Comparison of ENCODE assay signal across 27 cellular contexts in genomic region chr20:41560971-41561370, GRCh38. TPM values are rescaled to one million over a fixed set of nuclear protein-coding genes. Genes with fewer than 3 reads are reported as not detected.
A peak's percentile ranks its signal among the peaks of the same experiment; 100 is the strongest.
DNase-seq lines count a peak whose midpoint lies in the region; ATAC-seq and TF ChIP-seq lines count a peak whose summit lies in the region.
"Had no signal": no experiment of that assay in that cellular context is flagged by ENCODE, and none has a peak within 500 bp of the region (broad histone marks: within the 10 kb centered on the region; RNA-seq: fewer than 3 reads in every experiment).

No MANE protein-coding gene starts in this region.

- peaks cover 5% of the 10 kb centered on the region for H3K4me1 ChIP-seq in upper lobe of right lung

- POLR2A ChIA-PET in naive thymus-derived CD8-positive, alpha-beta T cell (lab: Charles Lee), result interaction anchor here (0.5 to 0.8 kb wide), 2 partner anchors 132 to 207 kb away, joined by 3 read pairs; no protein-coding TSS in a partner anchor

- no peaks in the 10 kb centered on the region for H3K27me3 ChIP-seq in upper lobe of right lung
- H3K27me3 ChIP-seq: ovary, tibial nerve had no signal

- peaks cover 75% of the 10 kb centered on the region for H3K4me1 Mint-ChIP-seq in activated naive CD4-positive, alpha-beta T cell treated with anti-CD3 and anti-CD28 coated beads, Interleukin-2, amount 50 U/mL, for 24 hours
- H3K4me1 Mint-ChIP-seq in activated T-helper 17 cell treated with anti-CD3 and anti-CD28 coated beads, Interleukin-2, amount 50 U/mL, for 72 hours, result peaks cover 40% of the 10 kb centered on the region
- peaks cover 45 to 81% (median 74%) of the 10 kb centered on the region in 4 donors for H3K4me1 Mint-ChIP-seq in naive thymus-derived CD8-positive, alpha-beta T cell
- H3K4me1 Mint-ChIP-seq: nephron progenitor cell had no signal

- DNase-seq in activated naive CD4-positive, alpha-beta T cell (lab: John Stamatoyannopoulos, UW), result no peak
- DNase-seq in NCI-H2171 treated with DMSO at 0.1 percent for 48 hours (lab: John Stamatoyannopoulos, UW), result peak; percentile 80
- no peak for DNase-seq in naive thymus-derived CD8-positive, alpha-beta T cell
- DNase-seq in nucleus accumbens (lab: John Stamatoyannopoulos, UW), result no peak
- DNase-seq in upper lobe of right lung, result no peak
- DNase-seq: activated CD4-positive, alpha-beta T cell treated with anti-CD3 and anti-CD28 coated beads for 1 hour; activated CD8-positive, alpha-beta T cell treated with anti-CD3 and anti-CD28 coated beads, Interleukin-2, amount 10 ng/mL, durations not matched to agents 7 days and 5 days; activated gamma-delta T cell; DMS79; GF-D8; head of caudate nucleus; Karpas-422; kidney; midbrain; NCI-H1694; NCI-H524 treated with DMSO at 0.1 percent for 48 hours; nephron progenitor cell; ovary; retina; stimulated activated CD8-positive, alpha-beta memory T cell treated with anti-CD3 and anti-CD28 coated beads, Interleukin-4, amount 100 ng/mL, for 48 hours had no signal

- H3K36me3 Mint-ChIP-seq in activated naive CD4-positive, alpha-beta T cell treated with anti-CD3 and anti-CD28 coated beads, Interleukin-2, amount 50 U/mL, for 24 hours, result peaks cover 44% of the 10 kb centered on the region
- peaks cover 14% of the 10 kb centered on the region for H3K36me3 Mint-ChIP-seq in activated T-helper 17 cell treated with anti-CD3 and anti-CD28 coated beads, Interleukin-2, amount 50 U/mL, for 72 hours (ENCODE audit: low read depth)
- H3K36me3 Mint-ChIP-seq in naive thymus-derived CD8-positive, alpha-beta T cell, result peaks cover 27 to 52% (median 44%) of the 10 kb centered on the region in 3 donors

- TF ChIP-seq CTCF in upper lobe of right lung (IDR thresholded peaks at IDR 0.05), result no peak

- H3K4me3 Mint-ChIP-seq in activated naive CD4-positive, alpha-beta T cell treated with anti-CD3 and anti-CD28 coated beads, Interleukin-2, amount 50 U/mL, for 24 hours, result no peak overlapping the region
- H3K4me3 Mint-ChIP-seq in activated T-helper 17 cell treated with anti-CD3 and anti-CD28 coated beads, Interleukin-2, amount 50 U/mL, for 72 hours, result no peak overlapping the region
- H3K4me3 Mint-ChIP-seq in naive thymus-derived CD8-positive, alpha-beta T cell, result peak overlapping the region in 2 of 10 donors; percentile 2 to 24
- H3K4me3 Mint-ChIP-seq: activated CD8-positive, alpha-beta T cell treated with anti-CD3 and anti-CD28 coated beads, Interleukin-2, amount 10 ng/mL, durations not matched to agents 7 days and 5 days; nephron progenitor cell had no signal

- H3K4me3 ChIP-seq in upper lobe of right lung, result no peak overlapping the region
- H3K4me3 ChIP-seq: ovary, skin epidermis, tibial nerve had no signal

- peaks cover 12% of the 10 kb centered on the region for H3K9me3 Mint-ChIP-seq in activated naive CD4-positive, alpha-beta T cell treated with anti-CD3 and anti-CD28 coated beads, Interleukin-2, amount 50 U/mL, for 24 hours
- H3K9me3 Mint-ChIP-seq in activated T-helper 17 cell treated with anti-CD3 and anti-CD28 coated beads, Interleukin-2, amount 50 U/mL, for 72 hours, result no peaks in the 10 kb centered on the region
- peaks cover 0 to 36% (median 18%) of the 10 kb centered on the region in 9 donors for H3K9me3 Mint-ChIP-seq in naive thymus-derived CD8-positive, alpha-beta T cell

- no peak overlapping the region for H3K27ac ChIP-seq in upper lobe of right lung
- H3K27ac ChIP-seq: ovary, skin epidermis, tibial nerve had no signal

- no peaks in the 10 kb centered on the region for H3K9me3 ChIP-seq in upper lobe of right lung
- H3K9me3 ChIP-seq: ovary, tibial nerve had no signal

- no peak for ATAC-seq in activated T-helper 17 cell treated with anti-CD3 and anti-CD28 coated beads, Interleukin-2, amount 50 U/mL, for 72 hours (replicated peaks)
- no peak for ATAC-seq in naive thymus-derived CD8-positive, alpha-beta T cell
- no peak for ATAC-seq in upper lobe of right lung
- ATAC-seq in HG03039 (IDR thresholded peaks at IDR 0.05; ENCODE audit: unreplicated experiment), result no peak
- ATAC-seq: activated CD8-positive, alpha-beta T cell treated with anti-CD3 and anti-CD28 coated beads, Interleukin-2, amount 10 ng/mL, durations not matched to agents 7 days and 5 days; HCT116; Panc1 had no signal

- no peaks in the 10 kb centered on the region for H3K36me3 ChIP-seq in upper lobe of right lung
- H3K36me3 ChIP-seq: ovary, tibial nerve had no signal

- peak overlapping the region; percentile 39 for H3K27ac Mint-ChIP-seq in activated naive CD4-positive, alpha-beta T cell treated with anti-CD3 and anti-CD28 coated beads, Interleukin-2, amount 50 U/mL, for 24 hours
- H3K27ac Mint-ChIP-seq in activated T-helper 17 cell treated with anti-CD3 and anti-CD28 coated beads, Interleukin-2, amount 50 U/mL, for 72 hours, result peak overlapping the region; percentile 26
- H3K27ac Mint-ChIP-seq in naive thymus-derived CD8-positive, alpha-beta T cell, result peak overlapping the region in 8 of 10 donors; percentile 54 to 90 (median 76)
- H3K27ac Mint-ChIP-seq: activated CD8-positive, alpha-beta T cell treated with anti-CD3 and anti-CD28 coated beads, Interleukin-2, amount 10 ng/mL, durations not matched to agents 7 days and 5 days; nephron progenitor cell had no signal

- intact Hi-C loops in upper lobe of right lung (cut with DNase I), result no loop called here

- no peaks in the 10 kb centered on the region for H3K27me3 Mint-ChIP-seq in activated naive CD4-positive, alpha-beta T cell treated with anti-CD3 and anti-CD28 coated beads, Interleukin-2, amount 50 U/mL, for 24 hours
- H3K27me3 Mint-ChIP-seq in activated T-helper 17 cell treated with anti-CD3 and anti-CD28 coated beads, Interleukin-2, amount 50 U/mL, for 72 hours, result no peaks in the 10 kb centered on the region
- no peaks in the 10 kb centered on the region for H3K27me3 Mint-ChIP-seq in naive thymus-derived CD8-positive, alpha-beta T cell

RNA-seq across cellular contexts. Expression of gene CHD6, which starts 57.2 kb away (rescaled TPM):
- total RNA-seq in activated T-helper 17 cell treated with anti-CD3 and anti-CD28 coated beads, Interleukin-2, amount 50 U/mL, for 72 hours, result 10 to 100 TPM; 16.5 to 21.4 TPM
- total RNA-seq in naive thymus-derived CD8-positive, alpha-beta T cell, result 10 to 100 TPM; 92.0 to 96.1 TPM
- polyA plus RNA-seq in naive thymus-derived CD8-positive, alpha-beta T cell, result 10 to 100 TPM; 44.3 to 57.4 (median 56.3) TPM
- total RNA-seq in upper lobe of right lung, result 42.3 TPM

Comparison
In these comparisons a context has a peak if more than half of its experiments do, and no peak if none do; other contexts are left out.
1. H3K27ac Mint-ChIP-seq: peak in every context shown above with its lines; median percentile 76 in naive thymus-derived CD8-positive, alpha-beta T cell; 39 in activated naive CD4-positive, alpha-beta T cell treated with anti-CD3 and anti-CD28 coated beads, Interleukin-2, amount 50 U/mL, for 24 hours; 26 in activated T-helper 17 cell treated with anti-CD3 and anti-CD28 coated beads, Interleukin-2, amount 50 U/mL, for 72 hours.